Comparison of ENCODE assay signal across 9 cellular contexts in genomic region chr12:5797661-5798060, GRCh38.
"Had no signal": no experiment of that assay in that cellular context is flagged by ENCODE, and none has a peak within 500 bp of the region (broad histone marks: within the 10 kb centered on the region; RNA-seq: fewer than 3 reads in every experiment).

No MANE protein-coding gene starts in this region.

- H3K4me3 Mint-ChIP-seq: HFFc6 had no signal

- H3K4me1 ChIP-seq: HAP-1 had no signal

- DNase-seq: GM23248, GOT3, H7, HFFc6, IMR-90 had no signal

- ATAC-seq: HCT116, K562 had no signal

- H3K9me3 Mint-ChIP-seq: HFFc6 had no signal

- H3K27ac Mint-ChIP-seq: HFFc6 had no signal

- H3K9me3 ChIP-seq: HAP-1 had no signal

- H3K27ac ChIP-seq: GM23248, HL-60 had no signal

- H3K36me3 ChIP-seq: HAP-1 had no signal

- H3K4me3 ChIP-seq: GM23248, HAP-1, K562 had no signal
